ENCODE assay signal across 10 cellular contexts in genomic region chr7:47336178-47337020, GRCh38.
A peak's percentile ranks its signal among the peaks of the same experiment; 100 is the strongest.
DNase-seq lines count a peak whose midpoint lies in the region; TF ChIP-seq lines count a peak whose summit lies in the region.
"Had no signal": no experiment of that assay in that cellular context is flagged by ENCODE, and none has a peak within 500 bp of the region (broad histone marks: within the 10 kb centered on the region; RNA-seq: fewer than 3 reads in every experiment).

No MANE protein-coding gene starts in this region.

- H3K4me3 ChIP-seq in mammary epithelial cell (replicated peaks in 1 of 3; ENCODE audit: insufficient read depth in 1 of 3, low read depth in 2 of 3, low read length in 3 of 3) (no peak overlapping the region), right atrium auricular region (no peak overlapping the region), skeletal muscle satellite cell (ENCODE audit: low read length) (no peak overlapping the region)

- H2AFZ ChIP-seq in mammary epithelial cell (ENCODE audit: low read depth, low read length), result no peak overlapping the region

- H3K27ac ChIP-seq in mammary epithelial cell (ENCODE audit: insufficient read depth, low read depth, low read length) (no peak overlapping the region), right atrium auricular region (peak overlapping the region; percentile 76 to 96)

- DNase-seq in GM04503 (ENCODE audit: low read depth) (peak; percentile 82), mammary epithelial cell (peak; percentile 95), right atrium auricular region (ENCODE audit: low spot score) (peak; percentile 80), DMS79 treated with DMSO at 0.1 percent for 48 hours (lab: John Stamatoyannopoulos, UW) (no peak), T-helper 1 cell (no peak), KG1 (lab: John Stamatoyannopoulos, UW) (no peak)
- no peak for DNase-seq in stimulated activated CD4-positive, alpha-beta T cell treated with anti-CD3 and anti-CD28 coated beads, Interleukin-4, amount 100 ng/mL, for 4 hours
- DNase-seq: central memory CD4-positive, alpha-beta T cell; NCI-H1105 treated with DMSO at 0.1 percent for 48 hours had no signal

- H3K4me2 ChIP-seq in mammary epithelial cell (ENCODE audit: insufficient read depth, low read depth, low read length), result peak overlapping the region; percentile 49
- peak overlapping the region; percentile 2 for H3K4me2 ChIP-seq in skeletal muscle satellite cell (ENCODE audit: low read length)

- in situ Hi-C loops in mammary epithelial cell (cut with MboI; ENCODE audit: low sequenced_read_pairs in 2 of 2), result no loop called here

- CTCF ChIA-PET in mammary epithelial cell (lab: Charles Lee; ENCODE audit: low non-redundant PET), result interaction anchor here (0.6 to 1.2 kb wide), 3 partner anchors 10 to 1686 kb away, joined by 6 to 8 read pairs (median 6); no protein-coding TSS in a partner anchor

- H3K36me3 ChIP-seq in mammary epithelial cell (ENCODE audit: insufficient read depth, low read length) (no peaks in the 10 kb centered on the region), right atrium auricular region (no peaks in the 10 kb centered on the region), skeletal muscle satellite cell (ENCODE audit: insufficient read depth, low read length) (peaks cover 50% of the 10 kb centered on the region)

- TF ChIP-seq CTCF in mammary epithelial cell (conservative IDR thresholded peaks at IDR 0.05 in 1 of 2, IDR thresholded peaks at IDR 0.05 in 1 of 2; ENCODE audit: extremely low read depth in 1 of 2, insufficient read depth in 1 of 2, low read depth in 1 of 2, low read length in 2 of 2), result no peak
- TF ChIP-seq CTCF in right atrium auricular region (IDR thresholded peaks at IDR 0.05), result no peak

- no peaks in the 10 kb centered on the region for H3K79me2 ChIP-seq in mammary epithelial cell (ENCODE audit: insufficient read depth, low read length)

- BruUV-seq in mammary epithelial cell (replicated peaks; lab: Mats Ljungman, UMichigan), result no TSS peak

- intact Hi-C loops in mammary epithelial cell (cut with micrococcal nuclease), result loop anchor here (1.0 kb wide), 2 partner anchors 25 to 70 kb away; no protein-coding TSS in a partner anchor

- H3K27me3 ChIP-seq in mammary epithelial cell (ENCODE audit: insufficient read depth, low read length) (no peaks in the 10 kb centered on the region), right atrium auricular region (no peaks in the 10 kb centered on the region), skeletal muscle satellite cell (ENCODE audit: control insufficient read depth, insufficient read depth, low read length) (no peaks in the 10 kb centered on the region)

- dilution Hi-C loops in mammary epithelial cell (cut with HindIII; ENCODE audit: low sequenced_read_pairs), result no loop called here

- H4K20me1 ChIP-seq in mammary epithelial cell (ENCODE audit: insufficient read depth, low read length), result no peaks in the 10 kb centered on the region

- WGBS in mammary epithelial cell (ENCODE audit: low coverage, missing lambda C conversion rate), result 48% methylated on average over 10 of the region's 11 CpGs

- H3K9ac ChIP-seq in mammary epithelial cell (ENCODE audit: insufficient read depth, low read length), result no peak overlapping the region
- H3K9ac ChIP-seq in skeletal muscle satellite cell (ENCODE audit: low read depth, low read length), result peak overlapping the region; percentile 10

- H3K9me3 ChIP-seq in mammary epithelial cell (replicated peaks; ENCODE audit: insufficient read depth, low read length), result no peaks in the 10 kb centered on the region
- H3K9me3 ChIP-seq in right atrium auricular region, result no peaks in the 10 kb centered on the region
- no peaks in the 10 kb centered on the region for H3K9me3 ChIP-seq in skeletal muscle satellite cell (replicated peaks; ENCODE audit: low read length)

- H3K4me1 ChIP-seq in mammary epithelial cell (ENCODE audit: insufficient read depth, low read length), result peaks cover 35% of the 10 kb centered on the region
- H3K4me1 ChIP-seq in right atrium auricular region, result peaks cover 0 to 49% of the 10 kb centered on the region in 2 donors
- peaks cover 30% of the 10 kb centered on the region for H3K4me1 ChIP-seq in skeletal muscle satellite cell (ENCODE audit: control insufficient read depth, insufficient read depth, low read length)

Comparison
In these comparisons a context has a peak if more than half of its experiments do, and no peak if none do; other contexts are left out.
1. DNase-seq: peak in GM04503 (single experiment), mammary epithelial cell (single experiment) and right atrium auricular region (single experiment); none in DMS79 treated with DMSO at 0.1 percent for 48 hours (single experiment), stimulated activated CD4-positive, alpha-beta T cell treated with anti-CD3 and anti-CD28 coated beads, Interleukin-4, amount 100 ng/mL, for 4 hours (0 of 2), T-helper 1 cell (0 of 5) and KG1 (single experiment).